Comparison of ENCODE assay signal across 8 cellular contexts in the genomic region with DNA sequence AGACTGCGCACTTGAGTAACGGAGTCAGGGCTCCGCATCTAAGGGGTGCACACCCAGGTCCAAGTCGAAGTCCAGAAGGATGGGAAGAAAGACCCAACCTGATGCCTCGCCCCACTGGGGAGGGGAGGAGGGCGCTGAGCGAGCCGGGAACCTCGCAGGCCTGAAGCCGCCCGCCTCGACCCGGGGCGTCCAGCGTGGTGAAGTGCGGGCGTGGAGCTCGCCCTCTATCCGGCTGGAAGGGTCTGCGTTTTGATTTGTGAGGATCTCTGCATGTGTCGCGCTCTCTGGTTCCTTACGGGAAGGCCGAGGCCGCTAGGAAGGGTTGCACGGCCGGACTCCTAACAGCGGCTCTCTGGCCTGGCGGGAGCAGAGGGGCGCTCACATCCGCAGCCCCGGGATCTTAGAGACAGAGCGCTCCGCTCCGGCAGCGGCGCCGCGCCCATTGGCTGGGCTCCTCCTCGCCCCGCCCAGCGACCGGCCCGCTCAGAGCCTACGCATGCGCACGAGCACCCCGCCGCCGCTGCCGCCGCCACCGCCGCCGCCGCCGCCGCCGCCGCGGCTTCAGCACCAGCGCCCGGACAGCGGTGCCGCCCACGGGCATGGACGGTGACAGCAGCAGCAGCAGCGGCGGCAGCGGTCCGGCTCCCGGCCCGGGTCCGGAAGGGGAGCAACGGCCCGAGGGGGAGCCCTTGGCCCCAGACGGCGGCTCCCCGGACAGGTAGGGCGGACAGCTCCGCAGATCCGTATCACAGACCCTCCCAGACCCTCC. TPM values are rescaled to one million over a fixed set of nuclear protein-coding genes. Genes with fewer than 3 reads are reported as not detected.
A peak's percentile ranks its signal among the peaks of the same experiment; 100 is the strongest.
DNase-seq lines count a peak whose midpoint lies in the region; ATAC-seq, FAIRE-seq and TF ChIP-seq lines count a peak whose summit lies in the region.

A gene with protein sequence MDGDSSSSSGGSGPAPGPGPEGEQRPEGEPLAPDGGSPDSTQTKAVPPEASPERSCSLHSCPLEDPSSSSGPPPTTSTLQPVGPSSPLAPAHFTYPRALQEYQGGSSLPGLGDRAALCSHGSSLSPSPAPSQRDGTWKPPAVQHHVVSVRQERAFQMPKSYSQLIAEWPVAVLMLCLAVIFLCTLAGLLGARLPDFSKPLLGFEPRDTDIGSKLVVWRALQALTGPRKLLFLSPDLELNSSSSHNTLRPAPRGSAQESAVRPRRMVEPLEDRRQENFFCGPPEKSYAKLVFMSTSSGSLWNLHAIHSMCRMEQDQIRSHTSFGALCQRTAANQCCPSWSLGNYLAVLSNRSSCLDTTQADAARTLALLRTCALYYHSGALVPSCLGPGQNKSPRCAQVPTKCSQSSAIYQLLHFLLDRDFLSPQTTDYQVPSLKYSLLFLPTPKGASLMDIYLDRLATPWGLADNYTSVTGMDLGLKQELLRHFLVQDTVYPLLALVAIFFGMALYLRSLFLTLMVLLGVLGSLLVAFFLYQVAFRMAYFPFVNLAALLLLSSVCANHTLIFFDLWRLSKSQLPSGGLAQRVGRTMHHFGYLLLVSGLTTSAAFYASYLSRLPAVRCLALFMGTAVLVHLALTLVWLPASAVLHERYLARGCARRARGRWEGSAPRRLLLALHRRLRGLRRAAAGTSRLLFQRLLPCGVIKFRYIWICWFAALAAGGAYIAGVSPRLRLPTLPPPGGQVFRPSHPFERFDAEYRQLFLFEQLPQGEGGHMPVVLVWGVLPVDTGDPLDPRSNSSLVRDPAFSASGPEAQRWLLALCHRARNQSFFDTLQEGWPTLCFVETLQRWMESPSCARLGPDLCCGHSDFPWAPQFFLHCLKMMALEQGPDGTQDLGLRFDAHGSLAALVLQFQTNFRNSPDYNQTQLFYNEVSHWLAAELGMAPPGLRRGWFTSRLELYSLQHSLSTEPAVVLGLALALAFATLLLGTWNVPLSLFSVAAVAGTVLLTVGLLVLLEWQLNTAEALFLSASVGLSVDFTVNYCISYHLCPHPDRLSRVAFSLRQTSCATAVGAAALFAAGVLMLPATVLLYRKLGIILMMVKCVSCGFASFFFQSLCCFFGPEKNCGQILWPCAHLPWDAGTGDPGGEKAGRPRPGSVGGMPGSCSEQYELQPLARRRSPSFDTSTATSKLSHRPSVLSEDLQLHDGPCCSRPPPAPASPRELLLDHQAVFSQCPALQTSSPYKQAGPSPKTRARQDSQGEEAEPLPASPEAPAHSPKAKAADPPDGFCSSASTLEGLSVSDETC (N-terminal part only) (plus strand): TSS at position 497 of the 769 bp plus-strand sequence. CDS start 103 bp downstream, at position 600.

- intact Hi-C loops in activated B cell treated with CpG ODN at 0.5 μM for 24 hours (cut with micrococcal nuclease) (loop anchor here (1.0 kb wide), 5 partner anchors 9 to 113 kb away; a partner anchor contains a TSS), mammary epithelial cell (cut with micrococcal nuclease) (no loop called here)

- no peaks in the 10 kb centered on the region for H3K27me3 Mint-ChIP-seq in activated B cell treated with CpG ODN at 0.5 μM for 24 hours

- peaks cover 8% of the 10 kb centered on the region for H3K4me1 Mint-ChIP-seq in activated B cell treated with CpG ODN at 0.5 μM for 24 hours

- H3K4me3 ChIP-seq in mammary epithelial cell (replicated peaks in 1 of 3; ENCODE audit: insufficient read depth in 1 of 3, low read depth in 2 of 3, low read length in 3 of 3) = peak within 1 kb of the TSS; percentile 37 to 53 (median 52)
- peak within 1 kb of the TSS in 1 of 2 donors; percentile 46 for H3K4me3 ChIP-seq in small intestine (ENCODE audit: low read depth in 1 of 2, low read length in 2 of 2)

- no peak for FAIRE-seq in small intestine (lab: Jason Lieb, UNC)

- H3K4me2 ChIP-seq in mammary epithelial cell (ENCODE audit: insufficient read depth, low read depth, low read length) = peak within 1 kb of the TSS; percentile 100

- H3K27ac Mint-ChIP-seq in activated B cell treated with CpG ODN at 0.5 μM for 24 hours = no peak within 1 kb of the TSS

- WGBS in mammary epithelial cell (ENCODE audit: low coverage, missing lambda C conversion rate) = 22% methylated on average over 20 of the region's 82 CpGs
- WGBS in small intestine, 3 donors = 1 to 2% (median 2%) methylated on average over 52 to 82 of the region's 82 CpGs

- BruUV-seq in mammary epithelial cell (replicated peaks; lab: Mats Ljungman, UMichigan) = no TSS peak

- peaks cover 32% of the 10 kb centered on the region for H3K4me1 ChIP-seq in mammary epithelial cell (ENCODE audit: insufficient read depth, low read length)
- peaks cover 0 to 3% of the 10 kb centered on the region in 2 donors for H3K4me1 ChIP-seq in small intestine (ENCODE audit: control insufficient read depth in 2 of 2, insufficient read depth in 1 of 2, low read depth in 1 of 2, low read length in 1 of 2)

- no peak within 1 kb of the TSS for H3K9ac ChIP-seq in mammary epithelial cell (ENCODE audit: insufficient read depth, low read length)

- H3K9me3 ChIP-seq in mammary epithelial cell (replicated peaks; ENCODE audit: insufficient read depth, low read length) (no peaks in the 10 kb centered on the region), small intestine (ENCODE audit: control insufficient read depth, low read depth) (no peaks in the 10 kb centered on the region)

- POLR2A ChIA-PET in activated B cell treated with CpG ODN at 0.5 μM for 24 hours (lab: Charles Lee) = interaction anchor here (1.5 to 2.2 kb wide), 2 partner anchors 49 to 50 kb away, joined by 3 to 8 read pairs; a partner anchor contains a TSS

- H4K20me1 ChIP-seq in mammary epithelial cell (ENCODE audit: insufficient read depth, low read length) = no peaks in the 10 kb centered on the region

- no peaks in the 10 kb centered on the region for H3K79me2 ChIP-seq in mammary epithelial cell (ENCODE audit: insufficient read depth, low read length)

- H2AFZ ChIP-seq in mammary epithelial cell (ENCODE audit: low read depth, low read length) = peak within 1 kb of the TSS; percentile 96

- no peaks in the 10 kb centered on the region for H3K9me3 Mint-ChIP-seq in activated B cell treated with CpG ODN at 0.5 μM for 24 hours

- H3K27me3 ChIP-seq in mammary epithelial cell (ENCODE audit: insufficient read depth, low read length) (no peaks in the 10 kb centered on the region), small intestine (ENCODE audit: control insufficient read depth in 2 of 2, insufficient read depth in 2 of 2, low read length in 2 of 2) (no peaks in the 10 kb centered on the region)

- H3K36me3 Mint-ChIP-seq in activated B cell treated with CpG ODN at 0.5 μM for 24 hours (ENCODE audit: low read depth) = peaks cover 9% of the 10 kb centered on the region

- ATAC-seq in GM18858 (IDR thresholded peaks at IDR 0.05; ENCODE audit: unreplicated experiment) = peak; percentile 52
- peak; percentile 74 for ATAC-seq in HG03095 (IDR thresholded peaks at IDR 0.05; ENCODE audit: unreplicated experiment)
- peak; percentile 94 for ATAC-seq in activated B cell treated with CpG ODN at 0.5 μM for 24 hours (ENCODE audit: low read depth)

- dilution Hi-C loops in mammary epithelial cell (cut with HindIII; ENCODE audit: low sequenced_read_pairs) = loop anchor here (5.0 kb wide), 3 partner anchors 36 to 71 kb away; a partner anchor contains a TSS

- H3K36me3 ChIP-seq in mammary epithelial cell (ENCODE audit: insufficient read depth, low read length) (no peaks in the 10 kb centered on the region), small intestine (ENCODE audit: control insufficient read depth in 2 of 2, insufficient read depth in 2 of 2, low read length in 2 of 2) (peaks cover 0 to 23% of the 10 kb centered on the region in 2 donors)

- CTCF ChIA-PET in activated B cell treated with CpG ODN at 0.5 μM for 24 hours (lab: Charles Lee) = interaction anchor here (1.4 to 1.5 kb wide), 2 partner anchors 13 to 21 kb away, joined by 3 read pairs; no protein-coding TSS in a partner anchor
- CTCF ChIA-PET in mammary epithelial cell (lab: Charles Lee; ENCODE audit: low non-redundant PET) = no interaction called here

- TF ChIP-seq CTCF in activated B cell treated with CpG ODN at 0.5 μM for 24 hours (IDR thresholded peaks at IDR 0.05) (no peak), mammary epithelial cell (conservative IDR thresholded peaks at IDR 0.05 in 1 of 2, IDR thresholded peaks at IDR 0.05 in 1 of 2; ENCODE audit: extremely low read depth in 1 of 2, insufficient read depth in 1 of 2, low read depth in 1 of 2, low read length in 2 of 2) (no peak)

- H3K27ac ChIP-seq in mammary epithelial cell (ENCODE audit: insufficient read depth, low read depth, low read length) = no peak within 1 kb of the TSS
- peak within 1 kb of the TSS; percentile 36 to 57 for H3K27ac ChIP-seq in small intestine (ENCODE audit: low read depth in 1 of 2, low read length in 1 of 2)

- in situ Hi-C loops in mammary epithelial cell (cut with MboI; ENCODE audit: low sequenced_read_pairs in 2 of 2) = no loop called here

- peak; percentile 92 for DNase-seq in 8988T
- peak; percentile 79 for DNase-seq in NCI-H345 (lab: John Stamatoyannopoulos, UW)
- DNase-seq in activated B cell treated with CpG ODN at 0.5 μM for 24 hours = peak; percentile 93
- DNase-seq in mammary epithelial cell = peak; percentile 71
- peak; percentile 98 for DNase-seq in iPS-NIHi7 (ENCODE audit: extremely low spot score)
- peak; percentile 95 for DNase-seq in small intestine

- H3K4me3 Mint-ChIP-seq in activated B cell treated with CpG ODN at 0.5 μM for 24 hours = peak within 1 kb of the TSS; percentile 87

RNA-seq across cellular contexts. Expression of the gene that starts here (rescaled TPM):
- total RNA-seq in activated B cell treated with CpG ODN at 0.5 μM for 24 hours (0.38 and 0.39 TPM in 2 replicates), mammary epithelial cell (1 to 10 TPM in 1 of 2 donors, under 1 TPM in 1; under 0.01 to 1.6 TPM)
- polyA plus RNA-seq in mammary epithelial cell (0.54 TPM), small intestine (10 to 100 TPM in 1 of 3 donors, 1 to 10 TPM in 2; 2.2 to 12.2 (median 3.4) TPM)
- polyA minus RNA-seq in mammary epithelial cell = 0.47 TPM

Comparison
In these comparisons a context has a peak if more than half of its experiments do, and no peak if none do; other contexts are left out.
1. Peak in DNase-seq and ATAC-seq in activated B cell treated with CpG ODN at 0.5 μM for 24 hours; RNA of the gene not detected or under 1 TPM.